Comparison of ENCODE assay signal across 2 cellular contexts in the genomic region with DNA sequence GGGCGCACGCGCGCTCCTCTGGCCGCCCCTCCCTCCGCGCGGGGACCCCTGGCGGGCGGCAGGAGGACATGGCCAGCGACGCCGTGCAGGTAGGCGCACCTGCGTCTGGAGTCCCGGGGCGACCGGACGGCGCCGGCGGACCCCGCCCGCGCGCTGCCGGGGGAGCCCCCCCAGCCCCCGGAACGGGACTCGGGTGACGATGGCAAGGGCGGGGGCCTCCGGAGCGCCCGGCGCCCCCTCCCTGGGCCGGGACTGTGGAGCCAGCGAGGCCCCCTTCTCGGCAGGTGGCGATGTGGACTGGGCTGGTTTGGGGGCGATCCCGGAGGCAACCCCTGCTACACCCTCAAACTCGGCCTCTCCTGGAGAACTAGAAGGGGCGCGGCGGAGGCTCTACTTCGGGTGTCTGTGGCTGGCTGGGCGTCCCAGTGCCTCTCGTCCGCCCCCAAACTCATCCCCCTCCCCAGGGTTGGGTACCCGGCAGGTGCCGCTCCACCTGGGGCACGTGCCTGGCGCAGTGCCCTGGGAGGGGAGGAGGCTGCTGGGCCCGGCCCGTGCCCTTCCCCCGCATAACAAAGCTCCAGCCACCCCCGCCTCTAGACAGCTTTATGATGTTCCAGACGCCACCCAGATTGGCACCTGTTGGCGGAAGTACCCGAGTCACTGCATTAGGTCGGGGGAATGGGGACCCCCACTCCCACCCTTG.
TF ChIP-seq lines count a peak whose summit lies in the region.

No MANE protein-coding gene starts in this region.

TF ChIP-seq in Ishikawa, 13 proteins besides CTCF, POLR2A, EP300 and RAD21:
- TF ChIP-seq, protein P1, sequence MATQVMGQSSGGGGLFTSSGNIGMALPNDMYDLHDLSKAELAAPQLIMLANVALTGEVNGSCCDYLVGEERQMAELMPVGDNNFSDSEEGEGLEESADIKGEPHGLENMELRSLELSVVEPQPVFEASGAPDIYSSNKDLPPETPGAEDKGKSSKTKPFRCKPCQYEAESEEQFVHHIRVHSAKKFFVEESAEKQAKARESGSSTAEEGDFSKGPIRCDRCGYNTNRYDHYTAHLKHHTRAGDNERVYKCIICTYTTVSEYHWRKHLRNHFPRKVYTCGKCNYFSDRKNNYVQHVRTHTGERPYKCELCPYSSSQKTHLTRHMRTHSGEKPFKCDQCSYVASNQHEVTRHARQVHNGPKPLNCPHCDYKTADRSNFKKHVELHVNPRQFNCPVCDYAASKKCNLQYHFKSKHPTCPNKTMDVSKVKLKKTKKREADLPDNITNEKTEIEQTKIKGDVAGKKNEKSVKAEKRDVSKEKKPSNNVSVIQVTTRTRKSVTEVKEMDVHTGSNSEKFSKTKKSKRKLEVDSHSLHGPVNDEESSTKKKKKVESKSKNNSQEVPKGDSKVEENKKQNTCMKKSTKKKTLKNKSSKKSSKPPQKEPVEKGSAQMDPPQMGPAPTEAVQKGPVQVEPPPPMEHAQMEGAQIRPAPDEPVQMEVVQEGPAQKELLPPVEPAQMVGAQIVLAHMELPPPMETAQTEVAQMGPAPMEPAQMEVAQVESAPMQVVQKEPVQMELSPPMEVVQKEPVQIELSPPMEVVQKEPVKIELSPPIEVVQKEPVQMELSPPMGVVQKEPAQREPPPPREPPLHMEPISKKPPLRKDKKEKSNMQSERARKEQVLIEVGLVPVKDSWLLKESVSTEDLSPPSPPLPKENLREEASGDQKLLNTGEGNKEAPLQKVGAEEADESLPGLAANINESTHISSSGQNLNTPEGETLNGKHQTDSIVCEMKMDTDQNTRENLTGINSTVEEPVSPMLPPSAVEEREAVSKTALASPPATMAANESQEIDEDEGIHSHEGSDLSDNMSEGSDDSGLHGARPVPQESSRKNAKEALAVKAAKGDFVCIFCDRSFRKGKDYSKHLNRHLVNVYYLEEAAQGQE (IDR thresholded peaks at IDR 0.05; ENCODE audit: low read depth) = no peak
- TF ChIP-seq, protein P2, sequence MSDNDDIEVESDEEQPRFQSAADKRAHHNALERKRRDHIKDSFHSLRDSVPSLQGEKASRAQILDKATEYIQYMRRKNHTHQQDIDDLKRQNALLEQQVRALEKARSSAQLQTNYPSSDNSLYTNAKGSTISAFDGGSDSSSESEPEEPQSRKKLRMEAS (IDR thresholded peaks at IDR 0.05) = peak; percentile 77
- TF ChIP-seq TCF12 (IDR thresholded peaks at IDR 0.05; ENCODE audit: low read depth) (peak; percentile 58; the same call in 1 of the 2 replicates), NFIC (IDR thresholded peaks at IDR 0.05) (peak; percentile 88), EGR1 (IDR thresholded peaks at IDR 0.05) (peak; percentile 73), USF1 (IDR thresholded peaks at IDR 0.05) (peak; percentile 79), YY1 (IDR thresholded peaks at IDR 0.05; ENCODE audit: low read depth) (no peak), ZBTB7A (IDR thresholded peaks at IDR 0.05; ENCODE audit: low read depth) (peak; percentile 22; the same call in 1 of the 2 replicates)
TF ChIP-seq in Ishikawa: peak in this region for 6.

TF ChIP-seq in HepG2, 621 proteins besides CTCF, POLR2A, EP300 and RAD21 (continues in another document):
- 0 out of 2 replicates have a peak, but pooled peaks have one; percentile 31 for TF ChIP-seq ZFP91 (CRISPR knock-in tag; IDR thresholded peaks at IDR 0.05; ENCODE audit: borderline replicate concordance)
- TF ChIP-seq RBFOX2 (IDR thresholded peaks at IDR 0.05; ENCODE audit: low read depth, low read length) = peak; percentile 49; the same call in 1 of the 2 replicates
- TF ChIP-seq, protein P3, sequence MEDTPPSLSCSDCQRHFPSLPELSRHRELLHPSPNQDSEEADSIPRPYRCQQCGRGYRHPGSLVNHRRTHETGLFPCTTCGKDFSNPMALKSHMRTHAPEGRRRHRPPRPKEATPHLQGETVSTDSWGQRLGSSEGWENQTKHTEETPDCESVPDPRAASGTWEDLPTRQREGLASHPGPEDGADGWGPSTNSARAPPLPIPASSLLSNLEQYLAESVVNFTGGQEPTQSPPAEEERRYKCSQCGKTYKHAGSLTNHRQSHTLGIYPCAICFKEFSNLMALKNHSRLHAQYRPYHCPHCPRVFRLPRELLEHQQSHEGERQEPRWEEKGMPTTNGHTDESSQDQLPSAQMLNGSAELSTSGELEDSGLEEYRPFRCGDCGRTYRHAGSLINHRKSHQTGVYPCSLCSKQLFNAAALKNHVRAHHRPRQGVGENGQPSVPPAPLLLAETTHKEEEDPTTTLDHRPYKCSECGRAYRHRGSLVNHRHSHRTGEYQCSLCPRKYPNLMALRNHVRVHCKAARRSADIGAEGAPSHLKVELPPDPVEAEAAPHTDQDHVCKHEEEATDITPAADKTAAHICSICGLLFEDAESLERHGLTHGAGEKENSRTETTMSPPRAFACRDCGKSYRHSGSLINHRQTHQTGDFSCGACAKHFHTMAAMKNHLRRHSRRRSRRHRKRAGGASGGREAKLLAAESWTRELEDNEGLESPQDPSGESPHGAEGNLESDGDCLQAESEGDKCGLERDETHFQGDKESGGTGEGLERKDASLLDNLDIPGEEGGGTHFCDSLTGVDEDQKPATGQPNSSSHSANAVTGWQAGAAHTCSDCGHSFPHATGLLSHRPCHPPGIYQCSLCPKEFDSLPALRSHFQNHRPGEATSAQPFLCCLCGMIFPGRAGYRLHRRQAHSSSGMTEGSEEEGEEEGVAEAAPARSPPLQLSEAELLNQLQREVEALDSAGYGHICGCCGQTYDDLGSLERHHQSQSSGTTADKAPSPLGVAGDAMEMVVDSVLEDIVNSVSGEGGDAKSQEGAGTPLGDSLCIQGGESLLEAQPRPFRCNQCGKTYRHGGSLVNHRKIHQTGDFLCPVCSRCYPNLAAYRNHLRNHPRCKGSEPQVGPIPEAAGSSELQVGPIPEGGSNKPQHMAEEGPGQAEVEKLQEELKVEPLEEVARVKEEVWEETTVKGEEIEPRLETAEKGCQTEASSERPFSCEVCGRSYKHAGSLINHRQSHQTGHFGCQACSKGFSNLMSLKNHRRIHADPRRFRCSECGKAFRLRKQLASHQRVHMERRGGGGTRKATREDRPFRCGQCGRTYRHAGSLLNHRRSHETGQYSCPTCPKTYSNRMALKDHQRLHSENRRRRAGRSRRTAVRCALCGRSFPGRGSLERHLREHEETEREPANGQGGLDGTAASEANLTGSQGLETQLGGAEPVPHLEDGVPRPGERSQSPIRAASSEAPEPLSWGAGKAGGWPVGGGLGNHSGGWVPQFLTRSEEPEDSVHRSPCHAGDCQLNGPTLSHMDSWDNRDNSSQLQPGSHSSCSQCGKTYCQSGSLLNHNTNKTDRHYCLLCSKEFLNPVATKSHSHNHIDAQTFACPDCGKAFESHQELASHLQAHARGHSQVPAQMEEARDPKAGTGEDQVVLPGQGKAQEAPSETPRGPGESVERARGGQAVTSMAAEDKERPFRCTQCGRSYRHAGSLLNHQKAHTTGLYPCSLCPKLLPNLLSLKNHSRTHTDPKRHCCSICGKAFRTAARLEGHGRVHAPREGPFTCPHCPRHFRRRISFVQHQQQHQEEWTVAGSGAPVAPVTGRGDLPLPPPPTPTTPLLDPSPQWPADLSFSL (CRISPR knock-in tag; IDR thresholded peaks at IDR 0.05) = no peak
- TF ChIP-seq IKZF4 (CRISPR knock-in tag; IDR thresholded peaks at IDR 0.05; ENCODE audit: borderline replicate concordance, low read depth, not compliant biosample characterization) = no peak
- no peak for TF ChIP-seq HES4 (CRISPR knock-in tag; IDR thresholded peaks at IDR 0.05; ENCODE audit: borderline replicate concordance)
- TF ChIP-seq MED1 (CRISPR knock-in tag; IDR thresholded peaks at IDR 0.05) = no peak
- TF ChIP-seq SOX13 (IDR thresholded peaks at IDR 0.05) = no peak
- 0 out of 4 replicates have a peak, but pooled peaks of 1 of the 2 experiments have one; percentile 5 for TF ChIP-seq SOX13 (CRISPR knock-in tag; conservative IDR thresholded peaks at IDR 0.05 in 1 of 2, IDR thresholded peaks at IDR 0.05 in 1 of 2)
- TF ChIP-seq ZNF772 (CRISPR knock-in tag; IDR thresholded peaks at IDR 0.05) = peak; percentile 26; the same call in 1 of the 2 replicates
- 0 out of 2 replicates have a peak, but pooled peaks have one; percentile 75 for TF ChIP-seq ZXDC (CRISPR knock-in tag; IDR thresholded peaks at IDR 0.05)
- TF ChIP-seq PHF20 (CRISPR knock-in tag; IDR thresholded peaks at IDR 0.05) = no peak
- TF ChIP-seq, protein P4, sequence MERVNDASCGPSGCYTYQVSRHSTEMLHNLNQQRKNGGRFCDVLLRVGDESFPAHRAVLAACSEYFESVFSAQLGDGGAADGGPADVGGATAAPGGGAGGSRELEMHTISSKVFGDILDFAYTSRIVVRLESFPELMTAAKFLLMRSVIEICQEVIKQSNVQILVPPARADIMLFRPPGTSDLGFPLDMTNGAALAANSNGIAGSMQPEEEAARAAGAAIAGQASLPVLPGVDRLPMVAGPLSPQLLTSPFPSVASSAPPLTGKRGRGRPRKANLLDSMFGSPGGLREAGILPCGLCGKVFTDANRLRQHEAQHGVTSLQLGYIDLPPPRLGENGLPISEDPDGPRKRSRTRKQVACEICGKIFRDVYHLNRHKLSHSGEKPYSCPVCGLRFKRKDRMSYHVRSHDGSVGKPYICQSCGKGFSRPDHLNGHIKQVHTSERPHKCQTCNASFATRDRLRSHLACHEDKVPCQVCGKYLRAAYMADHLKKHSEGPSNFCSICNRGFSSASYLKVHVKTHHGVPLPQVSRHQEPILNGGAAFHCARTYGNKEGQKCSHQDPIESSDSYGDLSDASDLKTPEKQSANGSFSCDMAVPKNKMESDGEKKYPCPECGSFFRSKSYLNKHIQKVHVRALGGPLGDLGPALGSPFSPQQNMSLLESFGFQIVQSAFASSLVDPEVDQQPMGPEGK (CRISPR knock-in tag; IDR thresholded peaks at IDR 0.05) = peak; percentile 11; the same call in 1 of the 2 replicates
- TF ChIP-seq RORA (CRISPR knock-in tag; IDR thresholded peaks at IDR 0.05) = no peak
- TF ChIP-seq ZNF777 (CRISPR knock-in tag; IDR thresholded peaks at IDR 0.05) = 0 out of 2 replicates have a peak, but pooled peaks have one; percentile 4
- no peak for TF ChIP-seq SUZ12 (IDR thresholded peaks at IDR 0.05; ENCODE audit: low read depth, low read length)
- TF ChIP-seq ZEB1 (IDR thresholded peaks at IDR 0.05; ENCODE audit: insufficient replicate concordance, low read depth) = peak; percentile 88
- 0 out of 2 replicates have a peak, but pooled peaks have one; percentile 22 for TF ChIP-seq NRL (CRISPR knock-in tag; IDR thresholded peaks at IDR 0.05; ENCODE audit: borderline replicate concordance)
- no peak for TF ChIP-seq PPARG (CRISPR knock-in tag; conservative IDR thresholded peaks at IDR 0.05)
- no peak for TF ChIP-seq DMTF1 (CRISPR knock-in tag; IDR thresholded peaks at IDR 0.05)
- TF ChIP-seq ZNF589 (CRISPR knock-in tag; conservative IDR thresholded peaks at IDR 0.05) = no peak
- TF ChIP-seq XBP1 (CRISPR knock-in tag; IDR thresholded peaks at IDR 0.05) = no peak
- no peak for TF ChIP-seq ZNF546 (CRISPR knock-in tag; conservative IDR thresholded peaks at IDR 0.05)
- 0 out of 2 replicates have a peak, but pooled peaks have one; percentile 35 for TF ChIP-seq EED (CRISPR knock-in tag; IDR thresholded peaks at IDR 0.05)
- TF ChIP-seq SPEN (CRISPR knock-in tag; IDR thresholded peaks at IDR 0.05; ENCODE audit: low read depth) = peak; percentile 54
- peak; percentile 80 for TF ChIP-seq SRSF1 (optimal IDR thresholded peaks at IDR 0.05; ENCODE audit: low read depth, low read length)
- peak; percentile 11; the same call in 1 of the 2 replicates for TF ChIP-seq SAP130 (CRISPR knock-in tag; IDR thresholded peaks at IDR 0.05; ENCODE audit: low read depth)
- TF ChIP-seq ATF7-NPFF (CRISPR knock-in tag; IDR thresholded peaks at IDR 0.05; ENCODE audit: low read depth) = 0 out of 2 replicates have a peak, but pooled peaks have one; percentile 30
- TF ChIP-seq, protein P5, sequence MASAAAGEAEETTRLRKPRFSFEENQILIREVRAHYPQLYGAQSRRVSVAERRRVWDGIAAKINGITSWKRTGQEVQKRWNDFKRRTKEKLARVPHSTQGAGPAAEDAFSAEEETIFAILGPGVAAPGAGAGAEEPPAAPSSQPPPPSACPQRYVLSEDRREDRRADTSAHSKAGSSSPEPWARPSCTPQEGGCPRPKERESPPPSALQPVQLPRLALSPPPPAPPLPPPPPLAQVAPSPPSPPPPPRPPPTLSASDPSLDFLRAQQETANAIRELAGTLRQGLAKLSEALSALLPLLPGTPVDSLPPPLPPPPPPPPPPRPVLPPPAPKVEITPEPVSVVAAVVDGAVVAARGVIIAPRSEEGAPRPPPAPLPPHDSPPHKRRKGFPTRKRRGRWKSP (CRISPR knock-in tag; IDR thresholded peaks at IDR 0.05) = no peak
